Comparison of ENCODE assay signal across 22 cellular contexts in the genomic region with DNA sequence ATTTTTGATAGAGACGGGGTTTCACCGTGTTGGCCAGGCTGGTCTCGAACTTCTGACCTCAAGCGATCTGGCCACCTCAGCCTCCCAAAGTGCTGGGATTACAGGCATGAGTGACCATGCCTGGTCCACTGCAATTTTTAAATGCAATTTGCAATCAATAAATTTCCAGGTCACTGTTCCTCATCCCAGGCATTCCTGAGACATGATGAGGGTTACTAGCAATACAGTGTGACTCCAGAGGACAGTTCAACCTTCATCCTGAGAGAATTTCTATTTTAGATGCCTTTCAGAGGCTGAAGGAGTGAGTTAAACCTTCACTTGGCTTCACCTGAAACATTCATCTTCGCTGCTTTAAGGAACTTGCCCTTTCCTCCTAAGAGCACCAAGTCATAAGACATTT.
"Had no signal": no experiment of that assay in that cellular context is flagged by ENCODE, and none has a peak within 500 bp of the region (broad histone marks: within the 10 kb centered on the region; RNA-seq: fewer than 3 reads in every experiment).

No MANE protein-coding gene starts in this region.

- H3K4me1 ChIP-seq: body of pancreas, left ventricle myocardium inferior, prostate gland, tibial nerve had no signal

- H3K36me3 Mint-ChIP-seq: activated CD4-positive, alpha-beta memory T cell treated with anti-CD3 and anti-CD28 coated beads for 36 hours; activated naive CD8-positive, alpha-beta T cell treated with anti-CD3 and anti-CD28 coated beads for 36 hours; naive B cell had no signal

- H3K4me3 Mint-ChIP-seq: activated B cell treated with CpG ODN at 0.5 μM for 24 hours; activated CD4-positive, alpha-beta memory T cell treated with anti-CD3 and anti-CD28 coated beads for 36 hours; activated naive CD8-positive, alpha-beta T cell treated with anti-CD3 and anti-CD28 coated beads for 36 hours; activated T-helper 17 cell treated with anti-CD3 and anti-CD28 coated beads, Interleukin-2, amount 50 U/mL, for 72 hours; effector memory CD8-positive, alpha-beta T cell; neural crest cell had no signal

- H3K36me3 ChIP-seq: left ventricle myocardium inferior, prostate gland, tibial nerve had no signal

- H3K9me3 ChIP-seq: body of pancreas, left ventricle myocardium inferior, prostate gland, tibial nerve had no signal

- DNase-seq: activated B cell treated with CpG ODN at 0.5 μM for 24 hours; activated CD4-positive, alpha-beta memory T cell treated with anti-CD3 and anti-CD28 coated beads for 36 hours; activated CD4-positive, alpha-beta T cell treated with anti-CD3 and anti-CD28 coated beads for 4 hours; activated naive CD4-positive, alpha-beta T cell; activated naive CD8-positive, alpha-beta T cell treated with anti-CD3 and anti-CD28 coated beads for 36 hours; amniotic stem cell; body of pancreas; effector memory CD8-positive, alpha-beta T cell; foreskin keratinocyte; glutamatergic neuron; kidney; left ventricle myocardium inferior; naive B cell; right cardiac atrium; stimulated activated naive CD8-positive, alpha-beta T cell treated with anti-CD3 and anti-CD28 coated beads, Interleukin-15, Interleukin-2, amounts not matched to agents 100 U/mL and 50 U/mL, for 24 hours; substantia nigra; T-helper 2 cell had no signal

- ATAC-seq: activated T-helper 17 cell treated with anti-CD3 and anti-CD28 coated beads, Interleukin-2, amount 50 U/mL, for 72 hours; body of pancreas; effector memory CD8-positive, alpha-beta T cell; foreskin keratinocyte; right cardiac atrium; stimulated activated naive CD8-positive, alpha-beta T cell treated with anti-CD3 and anti-CD28 coated beads, Interleukin-15, Interleukin-2, amounts not matched to agents 100 U/mL and 50 U/mL, for 24 hours had no signal

- H3K4me1 Mint-ChIP-seq: activated B cell treated with CpG ODN at 0.5 μM for 24 hours; activated T-helper 17 cell treated with anti-CD3 and anti-CD28 coated beads, Interleukin-2, amount 50 U/mL, for 72 hours had no signal

- H3K9me3 Mint-ChIP-seq: activated B cell treated with CpG ODN at 0.5 μM for 24 hours; activated CD4-positive, alpha-beta memory T cell treated with anti-CD3 and anti-CD28 coated beads for 36 hours; activated naive CD8-positive, alpha-beta T cell treated with anti-CD3 and anti-CD28 coated beads for 36 hours; activated T-helper 17 cell treated with anti-CD3 and anti-CD28 coated beads, Interleukin-2, amount 50 U/mL, for 72 hours; effector memory CD8-positive, alpha-beta T cell; naive B cell; neural crest cell had no signal

- H3K27ac Mint-ChIP-seq: activated B cell treated with CpG ODN at 0.5 μM for 24 hours; activated CD4-positive, alpha-beta memory T cell treated with anti-CD3 and anti-CD28 coated beads for 36 hours; activated naive CD8-positive, alpha-beta T cell treated with anti-CD3 and anti-CD28 coated beads for 36 hours; activated T-helper 17 cell treated with anti-CD3 and anti-CD28 coated beads, Interleukin-2, amount 50 U/mL, for 72 hours; effector memory CD8-positive, alpha-beta T cell had no signal

- H3K27me3 Mint-ChIP-seq: activated CD4-positive, alpha-beta memory T cell treated with anti-CD3 and anti-CD28 coated beads for 36 hours; activated naive CD8-positive, alpha-beta T cell treated with anti-CD3 and anti-CD28 coated beads for 36 hours; activated T-helper 17 cell treated with anti-CD3 and anti-CD28 coated beads, Interleukin-2, amount 50 U/mL, for 72 hours had no signal

- H3K27me3 ChIP-seq: body of pancreas, foreskin keratinocyte, tibial nerve had no signal

- H3K4me3 ChIP-seq: body of pancreas, left ventricle myocardium inferior, prostate gland, skin epidermis, tibial nerve had no signal

- H3K27ac ChIP-seq: body of pancreas, foreskin keratinocyte, left ventricle myocardium inferior, prostate gland, skin epidermis, tibial nerve had no signal
